ENCODE assay signal across 7 cellular contexts in genomic region chr12:31103561-31103975, GRCh38. TPM values are rescaled to one million over a fixed set of nuclear protein-coding genes. Genes with fewer than 3 reads are reported as not detected.
DNase-seq lines count a peak whose midpoint lies in the region; TF ChIP-seq lines count a peak whose summit lies in the region.
"Not testable (repeated sequence)": the region's sequence is repeated elsewhere in the genome, so short reads cannot be mapped to it uniquely, and the experiment has no call there.

No MANE protein-coding gene starts in this region.

- POLR2A ChIA-PET in PC-9 (lab: Charles Lee; ENCODE audit: unreplicated experiment): not testable (repeated sequence)

- H3K4me1 ChIP-seq in PC-9 (replicated peaks; ENCODE audit: insufficient read depth): peaks cover 11% of the 10 kb centered on the region
- H3K4me1 ChIP-seq in liver (ENCODE audit: control insufficient read depth in 4 of 4, insufficient read depth in 4 of 4, low read length in 3 of 4); prostate gland (replicated peaks): not testable (repeated sequence)

- not testable (repeated sequence) for H3K79me2 ChIP-seq in PC-9 (ENCODE audit: low read depth)

- peak; percentile 90 for DNase-seq in DMS79 treated with DMSO at 0.1 percent for 48 hours (lab: John Stamatoyannopoulos, UW)
- DNase-seq in NCI-H1105 (lab: John Stamatoyannopoulos, UW): peak; percentile 88
- DNase-seq in NCI-H2171 treated with DMSO at 0.1 percent for 48 hours (lab: John Stamatoyannopoulos, UW): peak; percentile 51
- peak; percentile 91 to 99 for DNase-seq in PC-9
- peak; percentile 30 for DNase-seq in ecto neural progenitor cell (ENCODE audit: low spot score)
- peak; percentile 95 for DNase-seq in prostate gland (ENCODE audit: low spot score)

- H3K4me3 ChIP-seq in PC-9; liver (ENCODE audit: low read depth in 1 of 3, low read length in 3 of 3): not testable (repeated sequence)
- peak overlapping the region in 1 of 2 donors; percentile 5 for H3K4me3 ChIP-seq in prostate gland

- not testable (repeated sequence) for TF ChIP-seq CTCF in PC-9 (conservative IDR thresholded peaks at IDR 0.05); liver (IDR thresholded peaks at IDR 0.05; ENCODE audit: low read depth, low read length, missing input control); prostate gland (IDR thresholded peaks at IDR 0.05)

- H3K9me2 ChIP-seq in PC-9 (ENCODE audit: insufficient read depth): not testable (repeated sequence)

- peak overlapping the region; percentile 86 for H3K27ac ChIP-seq in PC-9
- not testable (repeated sequence) for H3K27ac ChIP-seq in liver (ENCODE audit: low read depth in 1 of 2, low read length in 2 of 2)
- H3K27ac ChIP-seq in prostate gland: peak overlapping the region; percentile 65 to 67

- H3K9ac ChIP-seq in liver (ENCODE audit: low read depth in 1 of 2, low read length in 2 of 2): not testable (repeated sequence)

- not testable (repeated sequence) for H3K27me3 ChIP-seq in PC-9 (ENCODE audit: insufficient read depth, low read depth); liver (ENCODE audit: control insufficient read depth in 4 of 4, insufficient read depth in 4 of 4, low read length in 3 of 4); prostate gland (replicated peaks; ENCODE audit: insufficient read depth)

- H3K36me3 ChIP-seq in PC-9 (ENCODE audit: low read depth); liver (ENCODE audit: control insufficient read depth in 4 of 4, insufficient read depth in 3 of 4, low read depth in 1 of 4, low read length in 3 of 4); prostate gland: not testable (repeated sequence)

- not testable (repeated sequence) for H4K20me1 ChIP-seq in PC-9 (ENCODE audit: insufficient read depth)

- H3F3A ChIP-seq in PC-9 (ENCODE audit: insufficient read depth, low read depth): not testable (repeated sequence)

- not testable (repeated sequence) for H3K9me3 ChIP-seq in PC-9 (ENCODE audit: insufficient read depth, low read depth); liver (ENCODE audit: control insufficient read depth in 4 of 4, low read length in 3 of 4); prostate gland

- peak; percentile 25 for TF ChIP-seq POLR2A in prostate gland (IDR thresholded peaks at IDR 0.05)

- H3K4me2 ChIP-seq in PC-9: peak overlapping the region; percentile 65

- intact Hi-C loops in PC-9 (cut with micrococcal nuclease; ENCODE audit: unreplicated experiment); prostate gland (cut with DNase I): not testable (repeated sequence)

- not testable (repeated sequence) for BruUV-seq in PC-9 (replicated peaks; lab: Mats Ljungman, UMichigan)

- CTCF ChIA-PET in PC-9 (lab: Charles Lee): not testable (repeated sequence)

- WGBS in liver: 37% methylated on average over 16 of the region's 16 CpGs
- WGBS in prostate gland: 41% methylated on average over 16 of the region's 16 CpGs

- H2AFZ ChIP-seq in PC-9: not testable (repeated sequence)

- not testable (repeated sequence) for TF ChIP-seq RAD21 in liver (IDR thresholded peaks at IDR 0.05)

TF ChIP-seq in liver, 16 proteins besides CTCF, POLR2A, EP300 and RAD21:
- peak; percentile 16 to 51 for TF ChIP-seq RXRA (IDR thresholded peaks at IDR 0.05)
- peak; percentile 30 for TF ChIP-seq SP1 (IDR thresholded peaks at IDR 0.05)
- peak; percentile 61 for TF ChIP-seq YY1 (IDR thresholded peaks at IDR 0.05)
- TF ChIP-seq HNF4A (conservative IDR thresholded peaks at IDR 0.05): peak in 1 of 2 donors; percentile 60

RNA-seq across cellular contexts. Expression of gene DDX11, which starts 29.9 kb away (rescaled TPM):
- total RNA-seq in PC-9 (2021) (191 and 196 TPM in 2 replicates), liver (10 to 100 TPM; 13.4 to 20.9 TPM), prostate gland (10 to 100 TPM; 24.2 to 49.0 TPM)
- 1 to 10 TPM; 4.4 to 5.2 TPM for polyA plus RNA-seq in liver

Comparison
In these comparisons a context has a peak if more than half of its experiments do, and no peak if none do; other contexts are left out.
1. DNase-seq: peak in every context shown above with its lines; median percentile 95 in PC-9; 95 in prostate gland; 90 in DMS79 treated with DMSO at 0.1 percent for 48 hours; 88 in NCI-H1105; 51 in NCI-H2171 treated with DMSO at 0.1 percent for 48 hours; 30 in ecto neural progenitor cell.